9 cellular contexts compared by ENCODE assay signal in genomic region chrX:137428251-137428661, GRCh38.
DNase-seq lines count a peak whose midpoint lies in the region; ATAC-seq lines count a peak whose summit lies in the region.
"Had no signal": no experiment of that assay in that cellular context is flagged by ENCODE, and none has a peak within 500 bp of the region (broad histone marks: within the 10 kb centered on the region; RNA-seq: fewer than 3 reads in every experiment).

No MANE protein-coding gene starts in this region.

- no peak overlapping the region for H3K27ac Mint-ChIP-seq in activated CD4-positive, alpha-beta T cell treated with anti-CD3 and anti-CD28 coated beads, Interleukin-2, amount 10 ng/mL, durations not matched to agents 7 days and 5 days

- ATAC-seq in left lobe of liver (peak; percentile 31), GM18511 (IDR thresholded peaks at IDR 0.05; ENCODE audit: unreplicated experiment) (no peak), HG03159 (IDR thresholded peaks at IDR 0.05; ENCODE audit: unreplicated experiment) (no peak)
- ATAC-seq: HCT116 had no signal

- H3K4me3 ChIP-seq in subcutaneous abdominal adipose tissue (ENCODE audit: low read depth in 1 of 5, low read length in 5 of 5) = peak overlapping the region in 4 of 5 donors; percentile 59 to 76 (median 69)

- no peak overlapping the region for H3K27ac ChIP-seq in subcutaneous abdominal adipose tissue (ENCODE audit: low read depth, low read length)

- CTCF ChIA-PET in activated CD4-positive, alpha-beta T cell treated with anti-CD3 and anti-CD28 coated beads, Interleukin-2, amount 10 ng/mL, durations not matched to agents 7 days and 5 days (lab: Charles Lee) = interaction anchor here (0.6 kb wide), 1 partner anchor 129 kb away, joined by 3 read pairs; no protein-coding TSS in a partner anchor

- POLR2A ChIA-PET in activated CD4-positive, alpha-beta T cell treated with anti-CD3 and anti-CD28 coated beads, Interleukin-2, amount 10 ng/mL, durations not matched to agents 7 days and 5 days (lab: Charles Lee) = no interaction called here

- peaks cover 5% of the 10 kb centered on the region for H3K4me1 Mint-ChIP-seq in activated CD4-positive, alpha-beta T cell treated with anti-CD3 and anti-CD28 coated beads, Interleukin-2, amount 10 ng/mL, durations not matched to agents 7 days and 5 days

- H3K9ac ChIP-seq in subcutaneous abdominal adipose tissue (ENCODE audit: low read length in 5 of 5) = peak overlapping the region in 1 of 5 donors; percentile 35

- no peaks in the 10 kb centered on the region for H3K9me3 ChIP-seq in subcutaneous abdominal adipose tissue (ENCODE audit: control insufficient read depth in 5 of 5, low read length in 5 of 5)

- H3K9me3 Mint-ChIP-seq in activated CD4-positive, alpha-beta T cell treated with anti-CD3 and anti-CD28 coated beads, Interleukin-2, amount 10 ng/mL, durations not matched to agents 7 days and 5 days = no peaks in the 10 kb centered on the region

- no peaks in the 10 kb centered on the region for H3K36me3 ChIP-seq in subcutaneous abdominal adipose tissue (ENCODE audit: control insufficient read depth in 5 of 5, insufficient read depth in 5 of 5, low read length in 5 of 5)

- no peaks in the 10 kb centered on the region for H3K36me3 Mint-ChIP-seq in activated CD4-positive, alpha-beta T cell treated with anti-CD3 and anti-CD28 coated beads, Interleukin-2, amount 10 ng/mL, durations not matched to agents 7 days and 5 days (ENCODE audit: low read depth)

- peak overlapping the region; percentile 64 for H3K4me3 Mint-ChIP-seq in activated CD4-positive, alpha-beta T cell treated with anti-CD3 and anti-CD28 coated beads, Interleukin-2, amount 10 ng/mL, durations not matched to agents 7 days and 5 days

- H3K27me3 ChIP-seq in subcutaneous abdominal adipose tissue (ENCODE audit: control insufficient read depth in 5 of 5, insufficient read depth in 4 of 5, low read length in 5 of 5) = peaks cover 33 to 74% (median 50%) of the 10 kb centered on the region in 5 donors

- H3K27me3 Mint-ChIP-seq in activated CD4-positive, alpha-beta T cell treated with anti-CD3 and anti-CD28 coated beads, Interleukin-2, amount 10 ng/mL, durations not matched to agents 7 days and 5 days = peaks cover 62% of the 10 kb centered on the region

- peaks cover 0 to 23% (median 20%) of the 10 kb centered on the region in 5 donors for H3K4me1 ChIP-seq in subcutaneous abdominal adipose tissue (ENCODE audit: control insufficient read depth in 5 of 5, insufficient read depth in 5 of 5, low read length in 5 of 5)

- no peak for DNase-seq in activated CD4-positive, alpha-beta T cell treated with anti-CD3 and anti-CD28 coated beads, Interleukin-2, amount 10 ng/mL, durations not matched to agents 7 days and 5 days
- no peak for DNase-seq in activated CD4-positive, alpha-beta T cell treated with anti-CD3 and anti-CD28 coated beads, Interleukin-2, amount 50 U/mL, for 4 hours
- DNase-seq in astrocyte of the hippocampus (ENCODE audit: low read depth, low spot score) (peak; percentile 3), left lobe of liver (ENCODE audit: low spot score) (no peak), putamen (ENCODE audit: low spot score) (no peak)
